In genomic region chr20:7622399-7622961, GRCh38 we compare ENCODE assay signal across 26 cellular contexts.
"Had no signal": no experiment of that assay in that cellular context is flagged by ENCODE, and none has a peak within 500 bp of the region (broad histone marks: within the 10 kb centered on the region; RNA-seq: fewer than 3 reads in every experiment).

No MANE protein-coding gene starts in this region.

- H3K36me3 Mint-ChIP-seq: immature natural killer cell; naive thymus-derived CD4-positive, alpha-beta T cell; stimulated activated naive B cell treated with anti-CD40 and anti-IgM and Interleukin-4, amounts not matched to agents 10 μg/mL and 1 μg/mL and 100 μg/mL, for 72 hours had no signal

- H3K4me3 Mint-ChIP-seq: immature natural killer cell; naive thymus-derived CD4-positive, alpha-beta T cell; natural killer cell treated with Interleukin-12 subunit alpha and Interleukin-12 subunit beta and Interleukin-15 and Interleukin-18, amount 100 ng/mL, for 72 hours; stimulated activated naive B cell treated with anti-CD40 and anti-IgM and Interleukin-4, amounts not matched to agents 10 μg/mL and 1 μg/mL and 100 μg/mL, for 72 hours had no signal

- H3K36me3 ChIP-seq: left lung, pancreas, prostate gland, stomach, thyroid gland, transverse colon, upper lobe of left lung had no signal

- H3K27ac ChIP-seq: left lung, pancreas, prostate gland, skin epidermis, stomach, testis, thyroid gland, transverse colon, upper lobe of left lung had no signal

- H3K4me1 ChIP-seq: left lung, pancreas, prostate gland, stomach, testis, thyroid gland, transverse colon, upper lobe of left lung had no signal

- H3K27me3 ChIP-seq: left lung, pancreas, stomach, testis, thyroid gland, transverse colon, upper lobe of left lung had no signal

- ATAC-seq: left colon; left lung; mucosa of descending colon; naive thymus-derived CD4-positive, alpha-beta T cell; pancreas; sciatic nerve; stimulated activated naive B cell treated with anti-CD40 and anti-IgM and Interleukin-4, amounts not matched to agents 10 μg/mL and 1 μg/mL and 100 μg/mL, for 72 hours; stimulated activated naive CD8-positive, alpha-beta T cell treated with anti-CD3 and anti-CD28 coated beads, Interleukin-15, Interleukin-2, amounts not matched to agents 100 U/mL and 50 U/mL, for 24 hours had no signal

- H3K4me3 ChIP-seq: left lung, lung, mucosa of descending colon, pancreas, prostate gland, skin epidermis, stomach, testis, thyroid gland, transverse colon, upper lobe of left lung had no signal

- DNase-seq: head of caudate nucleus; hypothalamus; immature natural killer cell; kidney; left colon; mesendoderm; midbrain; mucosa of descending colon; naive thymus-derived CD4-positive, alpha-beta T cell; nucleus accumbens; retina; stimulated activated CD4-positive, alpha-beta T cell treated with anti-CD3 and anti-CD28 coated beads, Interleukin-4, amount 100 ng/mL, for 24 hours; stimulated activated naive B cell treated with anti-CD40 and anti-IgM and Interleukin-4, amounts not matched to agents 10 μg/mL and 1 μg/mL and 100 μg/mL, for 72 hours; stimulated activated naive CD8-positive, alpha-beta T cell treated with anti-CD3 and anti-CD28 coated beads, Interleukin-15, Interleukin-2, amounts not matched to agents 100 U/mL and 50 U/mL, for 24 hours; stomach; testis; thyroid gland; transverse colon had no signal

- H3K9me3 ChIP-seq: pancreas, prostate gland, testis, thyroid gland, transverse colon had no signal

- H3K4me1 Mint-ChIP-seq: immature natural killer cell; naive thymus-derived CD4-positive, alpha-beta T cell; stimulated activated naive B cell treated with anti-CD40 and anti-IgM and Interleukin-4, amounts not matched to agents 10 μg/mL and 1 μg/mL and 100 μg/mL, for 72 hours had no signal

- H3K27ac Mint-ChIP-seq: immature natural killer cell; naive thymus-derived CD4-positive, alpha-beta T cell; natural killer cell treated with Interleukin-12 subunit alpha and Interleukin-12 subunit beta and Interleukin-15 and Interleukin-18, amount 100 ng/mL, for 72 hours; stimulated activated naive B cell treated with anti-CD40 and anti-IgM and Interleukin-4, amounts not matched to agents 10 μg/mL and 1 μg/mL and 100 μg/mL, for 72 hours had no signal
